ENCODE assay signal across 14 cellular contexts in genomic region chr7:158734861-158735260, GRCh38. TPM values are rescaled to one million over a fixed set of nuclear protein-coding genes. Genes with fewer than 3 reads are reported as not detected.
DNase-seq lines count a peak whose midpoint lies in the region; ATAC-seq and TF ChIP-seq lines count a peak whose summit lies in the region.
"Had no signal": no experiment of that assay in that cellular context is flagged by ENCODE, and none has a peak within 500 bp of the region (broad histone marks: within the 10 kb centered on the region; RNA-seq: fewer than 3 reads in every experiment).

No MANE protein-coding gene starts in this region.

- peaks cover 61% of the 10 kb centered on the region for H3K36me3 ChIP-seq in CD4-positive, alpha-beta memory T cell (ENCODE audit: insufficient read depth, low read length)
- H3K36me3 ChIP-seq in upper lobe of left lung = peaks cover 12 to 83% (median 45%) of the 10 kb centered on the region in 4 donors

- WGBS in upper lobe of left lung, 2 donors = 88 to 96% methylated on average over 6 of the region's 6 CpGs

- H3K27ac Mint-ChIP-seq in CD4-positive, alpha-beta memory T cell = peak overlapping the region in 5 of 7 donors; percentile 33 to 68 (median 55)

- H3K36me3 Mint-ChIP-seq in CD4-positive, alpha-beta memory T cell = peaks cover 55 to 79% of the 10 kb centered on the region in 2 donors

- H3K27ac ChIP-seq in CD4-positive, alpha-beta memory T cell (ENCODE audit: low read depth, low read length) = no peak overlapping the region
- H3K27ac ChIP-seq in upper lobe of left lung = no peak overlapping the region
- H3K27ac ChIP-seq: cardiac muscle cell had no signal

- no peaks in the 10 kb centered on the region for H3K27me3 ChIP-seq in CD4-positive, alpha-beta memory T cell (ENCODE audit: insufficient read depth, low read length)
- no peaks in the 10 kb centered on the region for H3K27me3 ChIP-seq in upper lobe of left lung
- H3K27me3 ChIP-seq: BLaER1 treated with 17β-estradiol and CSF1 and Interleukin-3, amounts not matched to agents 10 nM and 100 nM; cardiac muscle cell had no signal

- no peak for ATAC-seq in HG03342 (IDR thresholded peaks at IDR 0.05; ENCODE audit: unreplicated experiment)
- ATAC-seq in upper lobe of left lung (ENCODE audit: low FRiP score in 2 of 2) = no peak

- no peaks in the 10 kb centered on the region for H3K9me3 ChIP-seq in CD4-positive, alpha-beta memory T cell (ENCODE audit: control insufficient read depth in 1 of 2, low read length in 2 of 2)
- H3K9me3 ChIP-seq in upper lobe of left lung = no peaks in the 10 kb centered on the region
- H3K9me3 ChIP-seq: HAP-1 had no signal

- POLR2A ChIA-PET in CD4-positive, alpha-beta memory T cell (lab: Charles Lee; ENCODE audit: partially characterized antibody) = no interaction called here

- no peak overlapping the region for H3K4me3 Mint-ChIP-seq in CD4-positive, alpha-beta memory T cell

- TF ChIP-seq EP300 in upper lobe of left lung (IDR thresholded peaks at IDR 0.05) = no peak

- no peaks in the 10 kb centered on the region for H3K9me3 Mint-ChIP-seq in CD4-positive, alpha-beta memory T cell

- H3K4me1 Mint-ChIP-seq in CD4-positive, alpha-beta memory T cell = peaks cover 0 to 3% (median under 1%) of the 10 kb centered on the region in 4 donors

- H3K4me1 ChIP-seq in CD4-positive, alpha-beta memory T cell (ENCODE audit: insufficient read depth, low read length) = no peaks in the 10 kb centered on the region
- H3K4me1 ChIP-seq in upper lobe of left lung = peaks cover 3 to 12% (median 4%) of the 10 kb centered on the region in 4 donors
- H3K4me1 ChIP-seq: HAP-1 had no signal

- no peak for TF ChIP-seq POLR2A in upper lobe of left lung (IDR thresholded peaks at IDR 0.05)

- DNase-seq in CD4-positive, alpha-beta memory T cell = no peak
- DNase-seq in LHCN-M2 (ENCODE audit: low read depth) (peak; percentile 65), amniotic epithelial cell (ENCODE audit: low read depth) (peak; percentile 95), iris pigment epithelial cell (ENCODE audit: low read depth) (peak; percentile 70), hepatic stellate cell (ENCODE audit: low spot score) (no peak), upper lobe of left lung (no peak), NCI-H1417 (lab: John Stamatoyannopoulos, UW) (no peak)
- DNase-seq: NCI-H1105; NCI-H510A treated with DMSO at 0.1 percent for 48 hours; stimulated activated CD4-positive, alpha-beta T cell treated with anti-CD3 and anti-CD28 coated beads, Interleukin-4, amount 100 ng/mL, for 4 hours had no signal

- H3K27me3 Mint-ChIP-seq in CD4-positive, alpha-beta memory T cell = no peaks in the 10 kb centered on the region

- no peak overlapping the region for H3K4me3 ChIP-seq in CD4-positive, alpha-beta memory T cell (ENCODE audit: low read length in 2 of 2)
- H3K4me3 ChIP-seq in upper lobe of left lung = no peak overlapping the region
- H3K4me3 ChIP-seq: BLaER1 treated with 17β-estradiol and CSF1 and Interleukin-3, amounts not matched to agents 10 nM and 100 nM; cardiac muscle cell; HAP-1 had no signal

- intact Hi-C loops in CD4-positive, alpha-beta memory T cell (cut with micrococcal nuclease) = no loop called here

- no peak for TF ChIP-seq CTCF in upper lobe of left lung (IDR thresholded peaks at IDR 0.05)

- CTCF ChIA-PET in CD4-positive, alpha-beta memory T cell (lab: Charles Lee; ENCODE audit: partially characterized antibody) = no interaction called here

RNA-seq across cellular contexts. Expression of gene NCAPG2, which starts 30.3 kb away (rescaled TPM):
- 10 to 100 TPM; 15.0 to 17.9 TPM for total RNA-seq in CD4-positive, alpha-beta memory T cell
- 10 to 100 TPM in 1 of 2 donors, 1 to 10 TPM in 1; 7.2 to 12.9 TPM for polyA plus RNA-seq in CD4-positive, alpha-beta memory T cell
- total RNA-seq in LHCN-M2 (2014; rRNA removed) (73.7 and 83.5 TPM in 2 replicates), upper lobe of left lung (10 to 100 TPM in 1 of 6 donors, 1 to 10 TPM in 5; 4.6 to 11.0 (median 7.8) TPM)
- 44.0 TPM for polyA plus RNA-seq in LHCN-M2 (2012)

Comparison
In these comparisons a context has a peak if more than half of its experiments do, and no peak if none do; other contexts are left out.
1. DNase-seq: peak in LHCN-M2 (single experiment), amniotic epithelial cell (single experiment) and iris pigment epithelial cell (single experiment); none in CD4-positive, alpha-beta memory T cell (0 of 5), hepatic stellate cell (single experiment), upper lobe of left lung (0 of 2) and NCI-H1417 (0 of 3).